In the genomic region with DNA sequence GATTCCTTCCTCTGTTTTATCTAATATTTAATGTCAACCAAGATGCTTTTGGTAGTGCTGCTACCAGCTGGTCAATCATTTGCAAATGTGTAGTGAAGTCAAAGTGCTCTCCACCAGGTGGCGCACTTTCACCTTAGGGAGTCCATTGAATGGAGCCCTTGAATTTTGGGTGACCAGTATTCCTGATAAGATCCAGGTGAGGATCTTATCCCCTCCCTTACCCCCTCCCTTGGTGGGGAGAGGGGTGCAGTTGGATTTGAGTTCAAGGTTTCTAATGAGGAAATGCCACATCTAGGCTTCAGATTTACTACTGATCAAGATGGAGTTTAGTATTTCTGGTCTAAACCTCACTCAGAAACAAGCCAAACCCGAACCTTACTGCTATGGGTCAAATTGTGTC, we compare ENCODE assay signal across 8 cellular contexts. TPM values are rescaled to one million over a fixed set of nuclear protein-coding genes. Genes with fewer than 3 reads are reported as not detected.
DNase-seq lines count a peak whose midpoint lies in the region; ATAC-seq and TF ChIP-seq lines count a peak whose summit lies in the region.

No MANE protein-coding gene starts in this region.

- intact Hi-C loops in MCF 10A (cut with micrococcal nuclease) = loop anchor here (1.0 to 5.0 kb wide), 5 partner anchors 106 to 346 kb away; no protein-coding TSS in a partner anchor

- no peaks in the 10 kb centered on the region for H3K9me3 Mint-ChIP-seq in MCF 10A (ENCODE audit: unreplicated experiment)

- H3K4me3 Mint-ChIP-seq in MCF 10A (ENCODE audit: unreplicated experiment) = no peak overlapping the region

- no peak overlapping the region for H3K27ac Mint-ChIP-seq in MCF 10A (ENCODE audit: low read depth, unreplicated experiment)

- DNase-seq in GM10266 (ENCODE audit: extremely low spot score) (peak; percentile 75), NCI-H2029 treated with DMSO at 0.1 percent for 48 hours (lab: John Stamatoyannopoulos, UW) (peak; percentile 39), UCSD-AML1 (lab: John Stamatoyannopoulos, UW; ENCODE audit: unreplicated experiment) (peak; percentile 67), MCF 10A (ENCODE audit: unreplicated experiment) (peak; percentile 93), inferior parietal cortex (ENCODE audit: extremely low spot score) (peak; percentile 98)
- peak; percentile 92 for DNase-seq in stimulated activated CD4-positive, alpha-beta T cell treated with anti-CD3 and anti-CD28 coated beads, Interleukin-15, amount 100 ng/mL, for 24 hours

- peaks cover 27% of the 10 kb centered on the region for H3K27me3 Mint-ChIP-seq in MCF 10A (ENCODE audit: insufficient read depth, unreplicated experiment)

- CTCF ChIA-PET in MCF 10A (lab: Yijun Ruan, JAX) = interaction anchor here (0.6 to 6.5 kb wide), 11 partner anchors 8 to 210 kb away, joined by 3 to 299 read pairs (median 6); no protein-coding TSS in a partner anchor

- H3K4me1 Mint-ChIP-seq in MCF 10A (ENCODE audit: insufficient read depth, unreplicated experiment) = peaks cover 2% of the 10 kb centered on the region

- TF ChIP-seq CTCF in GM10266 (IDR thresholded peaks at IDR 0.05; ENCODE audit: control insufficient read depth, insufficient read depth, low read depth, missing control alignments) = peak; percentile 85
- peak; percentile 77 for TF ChIP-seq CTCF in MCF 10A (IDR thresholded peaks at IDR 0.05; ENCODE audit: unreplicated experiment)

- POLR2A ChIA-PET in MCF 10A (lab: Yijun Ruan, JAX) = interaction anchor here (0.8 to 2.1 kb wide), 5 partner anchors 9 to 345 kb away, joined by 3 to 11 read pairs (median 4); partner anchors contain the start of gene E2F6

- BruUV-seq in MCF 10A (replicated peaks; lab: Mats Ljungman, UMichigan) = no TSS peak

- ATAC-seq in HG02588 (IDR thresholded peaks at IDR 0.05; ENCODE audit: unreplicated experiment) (peak; percentile 70), GM19328 (IDR thresholded peaks at IDR 0.05; ENCODE audit: unreplicated experiment) (no peak)

- no peaks in the 10 kb centered on the region for H3K36me3 Mint-ChIP-seq in MCF 10A (ENCODE audit: insufficient read depth, unreplicated experiment)

RNA-seq across cellular contexts. Expression of gene E2F6, which starts 12.0 kb away (rescaled TPM):
- 16.1 and 16.6 TPM in 2 replicates for total RNA-seq in MCF 10A (2022)

RNA-seq across cellular contexts. Expression of gene GREB1, which starts 55.9 kb away (rescaled TPM):
- total RNA-seq in MCF 10A (2022) = 1.7 and 2.3 TPM in 2 replicates

Comparison
In these comparisons a context has a peak if more than half of its experiments do, and no peak if none do; other contexts are left out.
1. DNase-seq: peak in every context shown above with its lines; median percentile 98 in inferior parietal cortex; 93 in MCF 10A; 92 in stimulated activated CD4-positive, alpha-beta T cell treated with anti-CD3 and anti-CD28 coated beads, Interleukin-15, amount 100 ng/mL, for 24 hours; 75 in GM10266; 67 in UCSD-AML1; 39 in NCI-H2029 treated with DMSO at 0.1 percent for 48 hours.